In genomic region chr19:28422791-28423650, GRCh38 we compare ENCODE assay signal across 21 cellular contexts.
A peak's percentile ranks its signal among the peaks of the same experiment; 100 is the strongest.
DNase-seq lines count a peak whose midpoint lies in the region; ATAC-seq, FAIRE-seq and TF ChIP-seq lines count a peak whose summit lies in the region.
"Had no signal": no experiment of that assay in that cellular context is flagged by ENCODE, and none has a peak within 500 bp of the region (broad histone marks: within the 10 kb centered on the region; RNA-seq: fewer than 3 reads in every experiment).

No MANE protein-coding gene starts in this region.

- H2AK5ac ChIP-seq in H9 (ENCODE audit: insufficient read length, low read length) (no peak overlapping the region), H1 (ENCODE audit: low read depth, low read length) (peak overlapping the region; percentile 17; the same call in 1 of the 2 replicates)

- no peaks in the 10 kb centered on the region for H3K9me3 Mint-ChIP-seq in H9
- H3K9me3 Mint-ChIP-seq: CD8-positive, alpha-beta T cell had no signal

- no peaks in the 10 kb centered on the region for H3K9me3 ChIP-seq in H9 (ENCODE audit: control insufficient read depth, low read depth, low read length)
- H3K9me3 ChIP-seq in OCI-LY1 (ENCODE audit: low read length): no peaks in the 10 kb centered on the region
- no peaks in the 10 kb centered on the region for H3K9me3 ChIP-seq in H1 (ENCODE audit: insufficient read depth in 2 of 2, low read depth in 1 of 2, low read length in 1 of 2)
- no peaks in the 10 kb centered on the region for H3K9me3 ChIP-seq in gastrocnemius medialis
- H3K9me3 ChIP-seq: HAP-1 had no signal

- ATAC-seq in HG03565 (IDR thresholded peaks at IDR 0.05; ENCODE audit: unreplicated experiment): no peak
- ATAC-seq in gastrocnemius medialis: no peak
- ATAC-seq: CD8-positive, alpha-beta T cell; HepG2 had no signal

- FAIRE-seq in H1 (lab: Jason Lieb, UNC): no peak
- FAIRE-seq: A204.1, D721Med, GM19239, HepG2 had no signal

- no peak for DNase-seq in H9
- DNase-seq in H1 (ENCODE audit: low read depth in 1 of 2, low spot score in 2 of 2): no peak
- no peak for DNase-seq in substantia nigra (lab: John Stamatoyannopoulos, UW)
- DNase-seq in gastrocnemius medialis: no peak
- DNase-seq in HK-2 (ENCODE audit: unreplicated experiment): no peak
- DNase-seq: CD8-positive, alpha-beta T cell; COR-L47; DMS153; DMS79 treated with DMSO at 0.1 percent for 48 hours; GF-D8; GM23248; HFFc6 had no signal

- H3K23ac ChIP-seq in H9 (ENCODE audit: insufficient read length, low read depth, low read length) (no peak overlapping the region), H1 (ENCODE audit: insufficient read length) (no peak overlapping the region)

- H3K4me2 ChIP-seq in H9 (ENCODE audit: insufficient read depth, insufficient read length, low read length): no peak overlapping the region
- H3K4me2 ChIP-seq in OCI-LY1 (ENCODE audit: low read length): peak overlapping the region; percentile 74
- peak overlapping the region in 1 of 2 experiments; percentile 36; a peak in 1 of 4 replicates for H3K4me2 ChIP-seq in H1 (ENCODE audit: insufficient read depth in 1 of 2, low read depth in 2 of 2, low read length in 2 of 2)

- H3K23me2 ChIP-seq in H9 (ENCODE audit: insufficient read length, low read depth, low read length, poor library complexity, severe bottlenecking): no peaks in the 10 kb centered on the region
- peaks cover 3% of the 10 kb centered on the region; the same call in 1 of the 2 replicates for H3K23me2 ChIP-seq in H1 (ENCODE audit: low read depth, low read length)

- H3K36me3 Mint-ChIP-seq in H9 (ENCODE audit: insufficient read depth in 1 of 3, low read depth in 3 of 3): no peaks in the 10 kb centered on the region; a peak in 1 of 7 replicates
- H3K36me3 Mint-ChIP-seq: CD14-positive monocyte; CD8-positive, alpha-beta T cell had no signal

- no peak overlapping the region for H2AFZ ChIP-seq in H9 (ENCODE audit: low read length)
- no peak overlapping the region for H2AFZ ChIP-seq in OCI-LY1 (ENCODE audit: low read length)
- H2AFZ ChIP-seq in H1 (ENCODE audit: low read length): no peak overlapping the region
- H2AFZ ChIP-seq: GM23248 had no signal

- H3K9me2 ChIP-seq in OCI-LY1 (ENCODE audit: low read depth, low read length): no peaks in the 10 kb centered on the region

- no peak overlapping the region; a peak in 1 of 5 replicates for H3K4me3 Mint-ChIP-seq in H9
- H3K4me3 Mint-ChIP-seq: B cell; CD14-positive monocyte; CD8-positive, alpha-beta T cell; HFFc6 had no signal

- H3K27ac Mint-ChIP-seq in H9: peak overlapping the region in 2 of 3 experiments; percentile 57 to 95; a peak in 4 of 7 replicates
- H3K27ac Mint-ChIP-seq: B cell; CD14-positive monocyte; CD8-positive, alpha-beta T cell; HFFc6 had no signal

- TF ChIP-seq POLR2A in H1 (IDR thresholded peaks at IDR 0.05; ENCODE audit: control extremely low read depth in 1 of 2, low read depth in 2 of 2, low read length in 2 of 2) (no peak; a peak in 1 of 3 replicates), gastrocnemius medialis (IDR thresholded peaks at IDR 0.05) (no peak)

- no peak overlapping the region; the same call in 1 of the 2 replicates for H3K4ac ChIP-seq in H9 (ENCODE audit: low read depth, low read length)
- H3K4ac ChIP-seq in H1 (replicated peaks; ENCODE audit: insufficient read length, low read depth, low read length): no peak overlapping the region

- H2BK120ac ChIP-seq in H9 (ENCODE audit: low read depth, low read length, poor library complexity, severe bottlenecking): no peak overlapping the region
- no peak overlapping the region for H2BK120ac ChIP-seq in H1 (replicated peaks; ENCODE audit: low read depth, low read length)

- H2BK12ac ChIP-seq in H9 (ENCODE audit: insufficient read length, low read depth, low read length): no peak overlapping the region
- peak overlapping the region; percentile 75 for H2BK12ac ChIP-seq in H1 (ENCODE audit: low read depth, low read length)

- H3K14ac ChIP-seq in H9 (ENCODE audit: insufficient read depth, low read length): no peak overlapping the region; the same call in 1 of the 2 replicates
- H3K14ac ChIP-seq in H1 (ENCODE audit: insufficient read length): no peak overlapping the region

- H3K36me3 ChIP-seq in OCI-LY1 (ENCODE audit: insufficient read depth, low read length) (no peaks in the 10 kb centered on the region; the same call in 1 of the 2 replicates), H1 (ENCODE audit: control insufficient read depth in 2 of 4, insufficient read depth in 4 of 4, low read length in 3 of 4) (no peaks in the 10 kb centered on the region), gastrocnemius medialis (no peaks in the 10 kb centered on the region)
- H3K36me3 ChIP-seq: HAP-1 had no signal

- no peak overlapping the region for H3T11ph ChIP-seq in H9 (ENCODE audit: low read length)

- H3K27me3 ChIP-seq in H9 (ENCODE audit: insufficient read depth, low read length): no peaks in the 10 kb centered on the region
- H3K27me3 ChIP-seq in OCI-LY1 (ENCODE audit: insufficient read depth, low read length): no peaks in the 10 kb centered on the region
- no peaks in the 10 kb centered on the region for H3K27me3 ChIP-seq in H1 (replicated peaks in 1 of 4; ENCODE audit: control insufficient read depth in 3 of 4, extremely low read depth in 1 of 4, insufficient read depth in 3 of 4, low read length in 3 of 4)
- peaks cover 0 to 15% (median 2%) of the 10 kb centered on the region in 3 donors for H3K27me3 ChIP-seq in gastrocnemius medialis

- H4K20me1 ChIP-seq in H9 (ENCODE audit: control insufficient read depth, insufficient read depth, insufficient read length): no peaks in the 10 kb centered on the region
- H4K20me1 ChIP-seq in OCI-LY1 (ENCODE audit: insufficient read depth, low read length): no peaks in the 10 kb centered on the region
- no peaks in the 10 kb centered on the region for H4K20me1 ChIP-seq in H1 (replicated peaks in 1 of 2; ENCODE audit: control insufficient read depth in 1 of 2, insufficient read depth in 2 of 2, low read length in 2 of 2)

- CTCF ChIA-PET in H1 (lab: Charles Lee; ENCODE audit: partially characterized antibody): interaction anchor here (0.5 to 2.3 kb wide), 4 partner anchors 14 to 1140 kb away, joined by 3 to 11 read pairs (median 3); no protein-coding TSS in a partner anchor

- no CpG with 5 or more reads among the region's 6 CpGs for WGBS in H9 (ENCODE audit: extremely low coverage, insufficient read length, low lambda C conversion rate)
- WGBS in H1 (ENCODE audit: extremely low coverage in 1 of 2, insufficient coverage in 1 of 2, insufficient read length in 1 of 2, insufficient replicate concordance in 2 of 2, low coverage in 1 of 2, low lambda C conversion rate in 2 of 2, missing lambda C conversion rate in 1 of 2), 2 experiments: 64% methylated on average over 6 of the region's 6 CpGs; no CpG with 5 or more reads in 1 of the 2 experiments

- H4K8ac ChIP-seq in H9 (replicated peaks; ENCODE audit: insufficient read length, low read depth, low read length) (no peak overlapping the region), H1 (ENCODE audit: extremely low read depth, insufficient read depth, low read length) (no peak overlapping the region)

- H2BK20ac ChIP-seq in H9 (ENCODE audit: low read depth, low read length, poor library complexity, severe bottlenecking) (no peak overlapping the region), H1 (ENCODE audit: low read length) (peak overlapping the region; percentile 99)

- TF ChIP-seq RAD21 in H1 (IDR thresholded peaks at IDR 0.05 in 1 of 2, conservative IDR thresholded peaks at IDR 0.05 in 1 of 2; ENCODE audit: low read depth in 2 of 2, low read length in 2 of 2): no peak

- peak overlapping the region; percentile 53 for H3K4me3 ChIP-seq in OCI-LY1 (ENCODE audit: low read depth, low read length, poor library complexity, severe bottlenecking)
- no peak overlapping the region for H3K4me3 ChIP-seq in H1 (ENCODE audit: extremely low read depth in 1 of 4, insufficient read depth in 2 of 4, low read depth in 3 of 4, low read length in 4 of 4)
- H3K4me3 ChIP-seq in gastrocnemius medialis: no peak overlapping the region
- H3K4me3 ChIP-seq: GM23248, HAP-1 had no signal

- POLR2A ChIA-PET in H1 (lab: Charles Lee; ENCODE audit: partially characterized antibody): interaction anchor here (1.7 kb wide), 1 partner anchor 24 kb away, joined by 3 read pairs; no protein-coding TSS in a partner anchor

- peaks cover 36 to 42% of the 10 kb centered on the region in 2 experiments for H3K4me1 Mint-ChIP-seq in H9
- H3K4me1 Mint-ChIP-seq: B cell, CD14-positive monocyte had no signal

- no peaks in the 10 kb centered on the region for H3F3A ChIP-seq in OCI-LY1 (ENCODE audit: insufficient read depth, low read length)

- H3K9ac ChIP-seq in H9 (ENCODE audit: extremely low read depth, insufficient read length, low read length) (no peak overlapping the region), OCI-LY1 (ENCODE audit: low read length) (peak overlapping the region; percentile 57), H1 (replicated peaks in 1 of 4; ENCODE audit: extremely low read depth in 1 of 4, low read depth in 3 of 4, low read length in 3 of 4) (no peak overlapping the region)
- H3K9ac ChIP-seq: GM23248 had no signal

- no peaks in the 10 kb centered on the region for H3K27me3 Mint-ChIP-seq in H9 (ENCODE audit: low read depth)
- H3K27me3 Mint-ChIP-seq: B cell had no signal

- peak overlapping the region; percentile 90 for H3K27ac ChIP-seq in H9 (ENCODE audit: insufficient read length, low read depth, low read length)
- H3K27ac ChIP-seq in OCI-LY1 (ENCODE audit: low read depth, low read length, poor library complexity, severe bottlenecking): peak overlapping the region; percentile 87
- no peak overlapping the region for H3K27ac ChIP-seq in H1 (ENCODE audit: low read depth, low read length)
- H3K27ac ChIP-seq in substantia nigra (ENCODE audit: low read depth, low read length, poor library complexity, severe bottlenecking): no peak overlapping the region
- no peak overlapping the region for H3K27ac ChIP-seq in gastrocnemius medialis
- H3K27ac ChIP-seq: GM23248 had no signal

- intact Hi-C loops in gastrocnemius medialis (cut with DNase I; ENCODE audit: low total_unique reads): no loop called here

- peaks cover 17% of the 10 kb centered on the region for H3K4me1 ChIP-seq in H9 (ENCODE audit: insufficient read depth, low read length)
- H3K4me1 ChIP-seq in OCI-LY1 (ENCODE audit: insufficient read depth, low read length, severe bottlenecking): peaks cover 76% of the 10 kb centered on the region
- H3K4me1 ChIP-seq in H1 (replicated peaks in 1 of 4; ENCODE audit: control insufficient read depth in 3 of 4, insufficient read depth in 4 of 4, low read length in 3 of 4): peaks cover 9 to 25% (median 18%) of the 10 kb centered on the region in 4 experiments
- no peaks in the 10 kb centered on the region for H3K4me1 ChIP-seq in gastrocnemius medialis
- H3K4me1 ChIP-seq: HAP-1 had no signal

- H3K18ac ChIP-seq in H9 (ENCODE audit: insufficient read length, low read depth, low read length) (no peak overlapping the region), H1 (ENCODE audit: extremely low read depth, low read length) (no peak overlapping the region; the same call in 1 of the 2 replicates)

- H2BK15ac ChIP-seq in H9 (ENCODE audit: low read depth, low read length) (no peak overlapping the region), H1 (ENCODE audit: low read length) (no peak overlapping the region)

- TF ChIP-seq CTCF in H9 (conservative IDR thresholded peaks at IDR 0.05): no peak
- TF ChIP-seq CTCF in OCI-LY1 (IDR thresholded peaks at IDR 0.05; ENCODE audit: low read length): no peak
- TF ChIP-seq CTCF in H1 (IDR thresholded peaks at IDR 0.05; ENCODE audit: control extremely low read depth in 1 of 3, insufficient read depth in 1 of 3, low read depth in 1 of 3, low read length in 3 of 3): no peak
- no peak for TF ChIP-seq CTCF in gastrocnemius medialis (IDR thresholded peaks at IDR 0.05 in 4 of 5, conservative IDR thresholded peaks at IDR 0.05 in 1 of 5)

- H3K56ac ChIP-seq in H9 (ENCODE audit: insufficient read length, low read depth, low read length): no peak overlapping the region
- no peak overlapping the region for H3K56ac ChIP-seq in H1 (replicated peaks; ENCODE audit: insufficient read length, low read depth, low read length)

- no peak overlapping the region for H4K5ac ChIP-seq in H9 (ENCODE audit: insufficient read length, low read depth, low read length)
- H4K5ac ChIP-seq in H1 (ENCODE audit: insufficient read length, low read depth, low read length): no peak overlapping the region

- no peak overlapping the region for H4K91ac ChIP-seq in H9 (ENCODE audit: insufficient read length, low read depth, low read length)
- peak overlapping the region; percentile 2 for H4K91ac ChIP-seq in H1 (replicated peaks; ENCODE audit: insufficient read length, low read length)

- in situ Hi-C loops in gastrocnemius medialis (cut with MboI; ENCODE audit: low sequenced_read_pairs in 4 of 4): no loop called here

- H3K79me1 ChIP-seq in H9 (ENCODE audit: insufficient read depth, low read depth, low read length, poor library complexity, severe bottlenecking) (no peaks in the 10 kb centered on the region), H1 (ENCODE audit: low read depth, low read length) (no peaks in the 10 kb centered on the region)

- no peaks in the 10 kb centered on the region for H3K79me2 ChIP-seq in H9 (ENCODE audit: insufficient read depth, low read length)
- H3K79me2 ChIP-seq in OCI-LY1 (ENCODE audit: insufficient read depth, low read length): no peaks in the 10 kb centered on the region
- no peaks in the 10 kb centered on the region for H3K79me2 ChIP-seq in H1 (ENCODE audit: control insufficient read depth in 1 of 2, insufficient read depth in 2 of 2, low read length in 2 of 2)

- TF ChIP-seq EP300 in H1 (IDR thresholded peaks at IDR 0.05; ENCODE audit: borderline replicate concordance in 1 of 2, low read depth in 2 of 2, low read length in 2 of 2): no peak

- H2BK5ac ChIP-seq in H9 (ENCODE audit: insufficient read length, low read length) (no peak overlapping the region), H1 (ENCODE audit: low read depth, low read length) (peak overlapping the region; percentile 98)

Comparison
In these comparisons a context has a peak if more than half of its experiments do, and no peak if none do; other contexts are left out.
1. H3K27ac ChIP-seq: peak in H9 (single experiment) and OCI-LY1 (single experiment); none in H1 (single experiment), substantia nigra (single experiment) and gastrocnemius medialis (0 of 4).